Comparison of ENCODE assay signal across 1 cellular context in genomic region chr19:1285737-1286360, GRCh38.
TF ChIP-seq lines count a peak whose summit lies in the region.

Gene EFNA2, plus strand, starts transcription at chr19:1285873. Its CDS starts 296 bp downstream, at chr19:1286169.

TF ChIP-seq in GM23338, 12 proteins besides CTCF, POLR2A, EP300 and RAD21 (continued from another document):
- TF ChIP-seq REST (IDR thresholded peaks at IDR 0.05; ENCODE audit: unreplicated experiment) (no peak), JUNB (IDR thresholded peaks at IDR 0.05; ENCODE audit: unreplicated experiment) (no peak), CREB1 (CRISPR knock-in tag; IDR thresholded peaks at IDR 0.05; ENCODE audit: low read depth) (no peak)
TF ChIP-seq in GM23338: peak in this region for 0.
